ENCODE assay signal across 22 cellular contexts in genomic region chr16:3664187-3664896, GRCh38.
"Had no signal": no experiment of that assay in that cellular context is flagged by ENCODE, and none has a peak within 500 bp of the region (broad histone marks: within the 10 kb centered on the region; RNA-seq: fewer than 3 reads in every experiment).

No MANE protein-coding gene starts in this region.

- H3K27me3 Mint-ChIP-seq: activated CD4-positive, alpha-beta memory T cell treated with anti-CD3 and anti-CD28 coated beads for 36 hours; natural killer cell treated with Interleukin-12 subunit alpha and Interleukin-12 subunit beta and Interleukin-15 and Interleukin-18, amount 100 ng/mL, for 72 hours had no signal

- H3K9me3 ChIP-seq: transverse colon had no signal

- FAIRE-seq: endothelial cell of umbilical vein, small intestine had no signal

- H3K27ac Mint-ChIP-seq: activated CD4-positive, alpha-beta memory T cell treated with anti-CD3 and anti-CD28 coated beads for 36 hours; activated naive CD4-positive, alpha-beta T cell treated with anti-CD3 and anti-CD28 coated beads for 36 hours; natural killer cell treated with Interleukin-12 subunit alpha and Interleukin-12 subunit beta and Interleukin-15 and Interleukin-18, amount 100 ng/mL, for 72 hours had no signal

- H3K9me3 Mint-ChIP-seq: activated CD4-positive, alpha-beta memory T cell treated with anti-CD3 and anti-CD28 coated beads for 36 hours; activated naive CD4-positive, alpha-beta T cell treated with anti-CD3 and anti-CD28 coated beads for 36 hours; natural killer cell treated with Interleukin-12 subunit alpha and Interleukin-12 subunit beta and Interleukin-15 and Interleukin-18, amount 100 ng/mL, for 72 hours had no signal

- ATAC-seq: foreskin keratinocyte; natural killer cell treated with Interleukin-12 subunit alpha and Interleukin-12 subunit beta and Interleukin-15 and Interleukin-18, amount 100 ng/mL, for 72 hours had no signal

- H3K27me3 ChIP-seq: brain microvascular endothelial cell, foreskin keratinocyte, transverse colon had no signal

- H3K4me3 Mint-ChIP-seq: activated CD4-positive, alpha-beta memory T cell treated with anti-CD3 and anti-CD28 coated beads for 36 hours; activated naive CD4-positive, alpha-beta T cell treated with anti-CD3 and anti-CD28 coated beads for 36 hours; natural killer cell treated with Interleukin-12 subunit alpha and Interleukin-12 subunit beta and Interleukin-15 and Interleukin-18, amount 100 ng/mL, for 72 hours had no signal

- H3K27ac ChIP-seq: brain microvascular endothelial cell, foreskin keratinocyte, SK-N-MC, transverse colon, VCaP had no signal

- H3K4me3 ChIP-seq: SK-N-MC, transverse colon had no signal

- DNase-seq: activated CD4-positive, alpha-beta memory T cell treated with anti-CD3 and anti-CD28 coated beads for 36 hours; activated CD4-positive, alpha-beta T cell treated with anti-CD3 and anti-CD28 coated beads for 1 hour; activated CD8-positive, alpha-beta memory T cell treated with anti-CD3 and anti-CD28 coated beads, Interleukin-2, amount 50 U/mL, for 48 hours; activated naive CD4-positive, alpha-beta T cell treated with anti-CD3 and anti-CD28 coated beads for 36 hours; brain microvascular endothelial cell; cortex of kidney; effector CD8-positive, alpha-beta T cell; foreskin keratinocyte; glutamatergic neuron; hypothalamus; mesenchymal stem cell; nucleus accumbens; retina; small intestine; stimulated activated CD4-positive, alpha-beta T cell treated with anti-CD3 and anti-CD28 coated beads, Interleukin-4, amount 100 ng/mL, for 24 hours; stimulated activated naive CD4-positive, alpha-beta T cell treated with Interleukin-2 at 50 U/mL for 16 hours; substantia nigra; transverse colon had no signal

- H3K4me1 ChIP-seq: foreskin keratinocyte, transverse colon had no signal
